16 cellular contexts compared by ENCODE assay signal in genomic region chr6:15375638-15376290, GRCh38.
"Had no signal": no experiment of that assay in that cellular context is flagged by ENCODE, and none has a peak within 500 bp of the region (broad histone marks: within the 10 kb centered on the region; RNA-seq: fewer than 3 reads in every experiment).

No MANE protein-coding gene starts in this region.

- H3K4me1 ChIP-seq: testis had no signal

- H3K27me3 Mint-ChIP-seq: activated CD4-positive, alpha-beta T cell treated with anti-CD3 and anti-CD28 coated beads, Interleukin-2, amount 10 ng/mL, durations not matched to agents 7 days and 5 days; progenitor cell of endocrine pancreas; stimulated activated naive CD8-positive, alpha-beta T cell treated with anti-CD3 and anti-CD28 coated beads, Interleukin-15, amount 100 ng/mL, for 72 hours had no signal

- DNase-seq: activated CD4-positive, alpha-beta T cell treated with anti-CD3 and anti-CD28 coated beads, Interleukin-2, amount 10 ng/mL, durations not matched to agents 7 days and 5 days; activated naive CD4-positive, alpha-beta T cell; central memory CD4-positive, alpha-beta T cell; foreskin keratinocyte; glutamatergic neuron; hypothalamus; nephron progenitor cell; occipital lobe; right cardiac atrium; stimulated activated naive CD8-positive, alpha-beta T cell treated with anti-CD3 and anti-CD28 coated beads, Interleukin-15, amount 100 ng/mL, for 72 hours; SW 1271; testis had no signal

- H3K4me3 Mint-ChIP-seq: activated CD4-positive, alpha-beta T cell treated with anti-CD3 and anti-CD28 coated beads, Interleukin-2, amount 10 ng/mL, durations not matched to agents 7 days and 5 days; nephron progenitor cell; stimulated activated naive CD8-positive, alpha-beta T cell treated with anti-CD3 and anti-CD28 coated beads, Interleukin-15, amount 100 ng/mL, for 72 hours; T-helper 2 cell treated with Interferon-gamma antibody and Interleukin-4, amounts not matched to agents 5 μg/mL and 100 μg/mL, for 36 hours had no signal

- H3K27ac Mint-ChIP-seq: activated CD4-positive, alpha-beta T cell treated with anti-CD3 and anti-CD28 coated beads, Interleukin-2, amount 10 ng/mL, durations not matched to agents 7 days and 5 days; nephron progenitor cell; progenitor cell of endocrine pancreas; stimulated activated naive CD8-positive, alpha-beta T cell treated with anti-CD3 and anti-CD28 coated beads, Interleukin-15, amount 100 ng/mL, for 72 hours; T-helper 2 cell treated with Interferon-gamma antibody and Interleukin-4, amounts not matched to agents 5 μg/mL and 100 μg/mL, for 36 hours had no signal

- H3K9me3 Mint-ChIP-seq: T-helper 2 cell treated with Interferon-gamma antibody and Interleukin-4, amounts not matched to agents 5 μg/mL and 100 μg/mL, for 36 hours had no signal

- ATAC-seq: esophagus mucosa; foreskin keratinocyte; stimulated activated naive CD8-positive, alpha-beta T cell treated with anti-CD3 and anti-CD28 coated beads, Interleukin-15, amount 100 ng/mL, for 72 hours had no signal

- H3K4me3 ChIP-seq: coronary artery, testis had no signal

- H3K9me3 ChIP-seq: testis had no signal

- H3K27me3 ChIP-seq: foreskin keratinocyte, testis had no signal

- H3K27ac ChIP-seq: coronary artery, foreskin keratinocyte, testis had no signal
